In the genomic region with DNA sequence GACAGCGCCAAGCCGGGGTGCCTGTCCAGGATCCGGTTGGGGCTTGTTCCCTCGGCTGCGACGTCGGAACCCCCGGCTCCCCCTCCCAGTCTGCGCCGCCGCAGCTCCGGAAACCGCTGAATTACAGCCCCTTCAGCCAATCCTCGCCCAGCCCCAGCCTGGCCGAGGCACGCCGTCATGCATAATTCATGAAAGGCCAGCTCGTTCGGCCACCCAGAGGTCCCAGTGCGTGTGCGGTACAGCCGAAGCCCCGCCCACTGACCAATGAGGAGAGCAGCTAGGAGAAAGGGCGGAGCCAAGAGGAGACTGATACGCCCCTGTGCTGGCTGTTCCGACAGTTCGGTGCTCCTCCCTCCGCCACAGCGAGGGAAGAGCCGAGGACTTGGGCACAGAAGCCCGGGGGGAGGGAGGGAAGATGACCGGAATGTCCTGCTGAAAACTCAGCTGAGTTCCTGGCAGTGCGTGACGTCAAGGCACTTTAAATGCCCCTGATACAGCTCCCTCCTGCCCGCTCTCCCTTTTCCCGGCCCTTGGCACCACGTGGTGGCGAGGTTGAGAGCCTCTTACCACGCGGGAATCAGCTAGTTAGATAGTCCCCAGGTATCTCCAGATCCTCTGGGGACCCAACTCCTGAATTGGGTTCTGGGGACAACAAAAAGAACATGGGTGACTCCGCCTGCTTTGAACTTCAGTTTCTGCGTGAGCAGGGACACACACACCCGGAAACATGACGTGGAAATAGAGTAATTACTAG, we compare ENCODE assay signal across 8 cellular contexts.
DNase-seq lines count a peak whose midpoint lies in the region; ATAC-seq lines count a peak whose summit lies in the region.

A gene (minus strand): TSS at position 62 of the 754 bp plus-strand sequence. CDS start 39,926 bp downstream, outside the sequence.

- H3K4me2 ChIP-seq in BLaER1 treated with 17β-estradiol and CSF1 and Interleukin-3, amounts not matched to agents 10 nM and 100 nM = peak within 1 kb of the TSS; percentile 78 to 99 (median 93)

- ATAC-seq in GM19351 (IDR thresholded peaks at IDR 0.05; ENCODE audit: unreplicated experiment) = peak; percentile 85
- ATAC-seq in HG03521 (IDR thresholded peaks at IDR 0.05; ENCODE audit: unreplicated experiment) = peak; percentile 88

- DNase-seq in NCI-H748 (lab: John Stamatoyannopoulos, UW; ENCODE audit: unreplicated experiment) (peak; percentile 99), dedifferentiated amniotic fluid mesenchymal stem cell (ENCODE audit: extremely low spot score) (peak; percentile 100), left kidney (ENCODE audit: low read depth, low spot score) (peak; percentile 100)
- DNase-seq in activated CD4-positive, alpha-beta T cell treated with anti-CD3 and anti-CD28 coated beads, Interleukin-2, amount 50 U/mL, for 24 hours (ENCODE audit: low read depth in 1 of 2, low spot score in 1 of 2) = peak; percentile 100
- DNase-seq in stimulated activated CD4-positive, alpha-beta T cell treated with anti-CD3 and anti-CD28 coated beads, Interleukin-2, amount 100 ng/mL, for 24 hours = peak; percentile 100

- H3K9me3 ChIP-seq in BLaER1 treated with 17β-estradiol and CSF1 and Interleukin-3, amounts not matched to agents 10 nM and 100 nM (replicated peaks in 1 of 11) = no peaks in the 10 kb centered on the region

- H3K27me3 ChIP-seq in BLaER1 treated with 17β-estradiol and CSF1 and Interleukin-3, amounts not matched to agents 10 nM and 100 nM = peaks cover 0 to 19% (median 5%) of the 10 kb centered on the region in 11 experiments; a peak in 8 of 22 replicates

- H3K4me3 ChIP-seq in BLaER1 treated with 17β-estradiol and CSF1 and Interleukin-3, amounts not matched to agents 10 nM and 100 nM = peak within 1 kb of the TSS; percentile 78 to 100 (median 89)

- H3K27ac ChIP-seq in BLaER1 treated with 17β-estradiol and CSF1 and Interleukin-3, amounts not matched to agents 10 nM and 100 nM = peak within 1 kb of the TSS; percentile 76 to 98 (median 86)

- H3K4me1 ChIP-seq in BLaER1 treated with 17β-estradiol and CSF1 and Interleukin-3, amounts not matched to agents 10 nM and 100 nM = peaks cover 16 to 45% (median 25%) of the 10 kb centered on the region in 10 experiments

- H3K9ac ChIP-seq in BLaER1 treated with 17β-estradiol and CSF1 and Interleukin-3, amounts not matched to agents 10 nM and 100 nM = peak within 1 kb of the TSS; percentile 81 to 97 (median 87)

- H3K36me3 ChIP-seq in BLaER1 treated with 17β-estradiol and CSF1 and Interleukin-3, amounts not matched to agents 10 nM and 100 nM = peaks cover 0 to 10% (median 0%) of the 10 kb centered on the region in 11 experiments; a peak in 2 of 22 replicates

- H4K20me1 ChIP-seq in BLaER1 treated with 17β-estradiol and CSF1 and Interleukin-3, amounts not matched to agents 10 nM and 100 nM = peaks cover 27 to 46% (median 42%) of the 10 kb centered on the region in 11 experiments; a peak in 20 of 22 replicates

Comparison
In these comparisons a context has a peak if more than half of its experiments do, and no peak if none do; other contexts are left out.
1. Peak in every context shown above with its lines: DNase-seq, ATAC-seq, H3K4me3 ChIP-seq and H3K27ac ChIP-seq.